Comparison of ENCODE assay signal across 9 cellular contexts in the genomic region with DNA sequence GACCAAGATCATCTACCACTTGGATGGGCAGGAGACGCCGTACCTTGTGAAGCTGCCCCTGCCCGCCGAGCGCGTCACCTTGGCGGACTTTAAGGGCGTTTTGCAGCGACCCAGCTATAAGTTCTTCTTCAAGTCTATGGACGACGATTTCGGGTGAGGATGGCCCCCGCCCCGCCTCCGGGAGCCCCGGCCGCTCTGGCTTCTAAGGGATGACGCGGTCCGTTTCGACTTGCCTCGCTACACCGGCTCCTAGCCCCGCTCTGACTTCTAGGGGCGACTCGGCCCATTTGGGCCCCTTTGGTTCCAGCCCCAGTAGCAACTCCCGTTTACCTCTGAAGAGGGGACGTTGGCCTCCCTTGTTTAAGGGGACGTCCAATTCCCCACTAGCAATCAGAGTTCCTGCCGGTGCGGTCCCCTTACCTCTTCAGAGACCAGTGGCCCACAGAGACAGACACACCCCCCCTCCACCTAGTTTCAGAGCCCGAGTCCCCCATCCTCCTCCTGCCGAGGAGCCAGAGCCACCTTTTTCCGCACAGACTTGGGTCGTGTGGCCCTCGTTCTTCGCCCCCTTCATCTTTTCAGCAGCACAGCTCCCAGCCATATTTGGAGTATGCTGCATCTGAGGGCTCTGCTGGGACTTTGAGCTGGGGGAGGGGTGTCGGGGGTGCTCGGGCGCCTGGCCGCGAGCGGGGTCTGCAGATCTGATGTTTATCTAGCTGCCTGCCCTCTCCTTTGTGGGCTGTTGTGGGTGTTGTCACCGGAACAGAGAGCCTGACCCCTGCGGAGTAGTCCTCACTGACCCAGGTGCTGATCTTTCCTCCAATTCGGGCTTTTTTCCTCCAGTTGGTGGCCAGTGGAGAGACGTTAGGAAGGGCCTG. TPM values are rescaled to one million over a fixed set of nuclear protein-coding genes. Genes with fewer than 3 reads are reported as not detected.
DNase-seq lines count a peak whose midpoint lies in the region; ATAC-seq and TF ChIP-seq lines count a peak whose summit lies in the region.
"Had no signal": no experiment of that assay in that cellular context is flagged by ENCODE, and none has a peak within 500 bp of the region (broad histone marks: within the 10 kb centered on the region; RNA-seq: fewer than 3 reads in every experiment).

No MANE protein-coding gene starts in this region.

- H3K9me3 ChIP-seq in DND-41 (ENCODE audit: insufficient read depth, low read length, severe bottlenecking) (no peaks in the 10 kb centered on the region), mesodermal cell (ENCODE audit: control insufficient read depth, low read length) (no peaks in the 10 kb centered on the region), stomach smooth muscle (ENCODE audit: control insufficient read depth in 2 of 2, low read length in 2 of 2) (no peaks in the 10 kb centered on the region)
- H3K9me3 ChIP-seq in effector memory CD4-positive, alpha-beta T cell (ENCODE audit: control insufficient read depth, low read length) = no peaks in the 10 kb centered on the region

- peaks cover 28% of the 10 kb centered on the region for H4K20me1 ChIP-seq in DND-41 (ENCODE audit: insufficient read depth, low read length)

- peak overlapping the region; percentile 74 for H3K9ac ChIP-seq in DND-41 (ENCODE audit: low read depth, low read length)
- H3K9ac ChIP-seq in stomach smooth muscle (ENCODE audit: low read length in 2 of 2) = peak overlapping the region; percentile 93 to 98

- H3K4me1 ChIP-seq in DND-41 (ENCODE audit: insufficient read depth, low read length) (peaks cover 52% of the 10 kb centered on the region), mesodermal cell (ENCODE audit: control insufficient read depth, insufficient read depth, low read length, poor library complexity, severe bottlenecking) (peaks cover 18% of the 10 kb centered on the region), stomach smooth muscle (ENCODE audit: control insufficient read depth, insufficient read depth, low read length) (peaks cover 46% of the 10 kb centered on the region)
- peaks cover 17% of the 10 kb centered on the region for H3K4me1 ChIP-seq in effector memory CD4-positive, alpha-beta T cell (ENCODE audit: control insufficient read depth, insufficient read depth, low read length, poor library complexity, severe bottlenecking)

- H3K36me3 Mint-ChIP-seq in activated CD4-positive, alpha-beta T cell treated with anti-CD3 and anti-CD28 coated beads, Interleukin-2, amount 10 ng/mL, durations not matched to agents 24 days and 14 days (ENCODE audit: low read depth) = peaks cover 6% of the 10 kb centered on the region

- H3K27ac Mint-ChIP-seq in activated CD4-positive, alpha-beta T cell treated with anti-CD3 and anti-CD28 coated beads, Interleukin-2, amount 10 ng/mL, durations not matched to agents 24 days and 14 days = peak overlapping the region; percentile 78

- peaks cover 12% of the 10 kb centered on the region for H3K36me3 ChIP-seq in DND-41 (ENCODE audit: insufficient read depth, low read length)
- no peaks in the 10 kb centered on the region for H3K36me3 ChIP-seq in effector memory CD4-positive, alpha-beta T cell (ENCODE audit: control insufficient read depth, insufficient read depth, low read length)
- H3K36me3 ChIP-seq in mesodermal cell (ENCODE audit: control insufficient read depth, insufficient read depth, low read length) = peaks cover 27% of the 10 kb centered on the region
- no peaks in the 10 kb centered on the region for H3K36me3 ChIP-seq in stomach smooth muscle (ENCODE audit: control insufficient read depth in 2 of 2, insufficient read depth in 2 of 2, low read length in 2 of 2)

- H3K79me2 ChIP-seq in DND-41 (ENCODE audit: insufficient read depth, low read length) = peaks cover 57% of the 10 kb centered on the region

- no peaks in the 10 kb centered on the region for H3K9me3 Mint-ChIP-seq in activated CD4-positive, alpha-beta T cell treated with anti-CD3 and anti-CD28 coated beads, Interleukin-2, amount 10 ng/mL, durations not matched to agents 24 days and 14 days

- H3K27me3 Mint-ChIP-seq in activated CD4-positive, alpha-beta T cell treated with anti-CD3 and anti-CD28 coated beads, Interleukin-2, amount 10 ng/mL, durations not matched to agents 24 days and 14 days = no peaks in the 10 kb centered on the region

- H2AFZ ChIP-seq in DND-41 (ENCODE audit: low read depth, low read length) = peak overlapping the region; percentile 88

- no peak for TF ChIP-seq CTCF in DND-41 (IDR thresholded peaks at IDR 0.05; ENCODE audit: borderline replicate concordance, extremely low read depth, low read length, poor library complexity, severe bottlenecking)

- no peak for TF ChIP-seq RAD21 in Ishikawa (IDR thresholded peaks at IDR 0.05; ENCODE audit: low read depth)

- TF ChIP-seq EP300 in Ishikawa (IDR thresholded peaks at IDR 0.05; ENCODE audit: borderline replicate concordance) = no peak

- WGBS in mesodermal cell (ENCODE audit: insufficient coverage in 2 of 2), 2 experiments = 0 to 1% methylated on average over 35 to 43 of the region's 47 CpGs

- peak overlapping the region; percentile 95 for H3K4me3 Mint-ChIP-seq in activated CD4-positive, alpha-beta T cell treated with anti-CD3 and anti-CD28 coated beads, Interleukin-2, amount 10 ng/mL, durations not matched to agents 24 days and 14 days

- H3K27me3 ChIP-seq in DND-41 (ENCODE audit: insufficient read depth, low read length, poor library complexity) (no peaks in the 10 kb centered on the region), stomach smooth muscle (ENCODE audit: control insufficient read depth in 1 of 2, insufficient read depth in 2 of 2, low read length in 2 of 2) (no peaks in the 10 kb centered on the region)
- H3K27me3 ChIP-seq in effector memory CD4-positive, alpha-beta T cell (replicated peaks; ENCODE audit: control insufficient read depth, insufficient read depth, low read length, poor library complexity, severe bottlenecking) = no peaks in the 10 kb centered on the region

- H3K4me3 ChIP-seq in DND-41 (ENCODE audit: low read depth in 1 of 2, low read length in 2 of 2) (peak overlapping the region; percentile 74 to 85), mesodermal cell (ENCODE audit: extremely low read depth, insufficient read depth, low read length, poor library complexity, severe bottlenecking) (peak overlapping the region; percentile 71), stomach smooth muscle (ENCODE audit: low read length in 2 of 2) (peak overlapping the region; percentile 91 to 96)
- H3K4me3 ChIP-seq in effector memory CD4-positive, alpha-beta T cell (ENCODE audit: insufficient read depth, low read depth, low read length, poor library complexity, severe bottlenecking) = peak overlapping the region; percentile 88

- intact Hi-C loops in activated CD4-positive, alpha-beta T cell treated with anti-CD3 and anti-CD28 coated beads, Interleukin-2, amount 10 ng/mL, durations not matched to agents 24 days and 14 days (cut with micrococcal nuclease) = loop anchor here (1.0 to 10.0 kb wide), 6 partner anchors 18 to 601 kb away; a partner anchor contains a TSS

- ATAC-seq in DND-41 (ENCODE audit: insufficient read depth, low read depth) (peak; percentile 67), GM21447 (IDR thresholded peaks at IDR 0.05; ENCODE audit: unreplicated experiment) (peak; percentile 24)

- peaks cover 15% of the 10 kb centered on the region for H3K4me1 Mint-ChIP-seq in activated CD4-positive, alpha-beta T cell treated with anti-CD3 and anti-CD28 coated beads, Interleukin-2, amount 10 ng/mL, durations not matched to agents 24 days and 14 days

- peak; percentile 52 for DNase-seq in DND-41
- peak; percentile 84 for DNase-seq in activated CD4-positive, alpha-beta T cell treated with anti-CD3 and anti-CD28 coated beads, Interleukin-2, amount 10 ng/mL, durations not matched to agents 24 days and 14 days
- DNase-seq in effector memory CD4-positive, alpha-beta T cell = peak in 2 of 3 donors; percentile 24 to 25
- no peak for DNase-seq in NCI-H128 (lab: John Stamatoyannopoulos, UW; ENCODE audit: unreplicated experiment)

- peak overlapping the region; percentile 79 for H3K27ac ChIP-seq in DND-41 (ENCODE audit: low read length)
- peak overlapping the region; percentile 63 for H3K27ac ChIP-seq in effector memory CD4-positive, alpha-beta T cell (ENCODE audit: insufficient read depth, low read length, poor library complexity, severe bottlenecking)
- H3K27ac ChIP-seq in mesodermal cell (ENCODE audit: low read depth, low read length, severe bottlenecking) = peak overlapping the region; percentile 86
- peak overlapping the region; percentile 90 for H3K27ac ChIP-seq in stomach smooth muscle (ENCODE audit: low read length)

- H3K4me2 ChIP-seq in DND-41 (ENCODE audit: insufficient read depth, low read length) = peak overlapping the region; percentile 99

TF ChIP-seq in Ishikawa, 13 proteins besides CTCF, POLR2A, EP300 and RAD21 (continues in another document):
- TF ChIP-seq NFIC (IDR thresholded peaks at IDR 0.05) = no peak
- no peak for TF ChIP-seq CEBPB (IDR thresholded peaks at IDR 0.05)
- no peak for TF ChIP-seq YY1 (IDR thresholded peaks at IDR 0.05; ENCODE audit: low read depth)
- TF ChIP-seq ZBTB7A (IDR thresholded peaks at IDR 0.05; ENCODE audit: low read depth) = no peak
- no peak for TF ChIP-seq CREB1 (IDR thresholded peaks at IDR 0.05; ENCODE audit: low read depth)
- TF ChIP-seq TCF12 (IDR thresholded peaks at IDR 0.05; ENCODE audit: low read depth) = 0 out of 2 replicates have a peak, but pooled peaks have one; percentile 9

RNA-seq across cellular contexts. Expression of a gene that starts 0.7 kb away (rescaled TPM):
- total RNA-seq in activated CD4-positive, alpha-beta T cell treated with anti-CD3 and anti-CD28 coated beads, Interleukin-2, amount 10 ng/mL, durations not matched to agents 24 days and 14 days = 49.0 and 54.5 TPM in 2 replicates
- polyA plus RNA-seq in mesodermal cell (2013, experiment 1 of 2) = 86.1 TPM
- 71.8 TPM for polyA plus RNA-seq in mesodermal cell (2013, experiment 2 of 2)

RNA-seq across cellular contexts. Expression of a gene that starts 18.8 kb away (rescaled TPM):
- 241 and 242 TPM in 2 replicates for total RNA-seq in activated CD4-positive, alpha-beta T cell treated with anti-CD3 and anti-CD28 coated beads, Interleukin-2, amount 10 ng/mL, durations not matched to agents 24 days and 14 days
- polyA plus RNA-seq in mesodermal cell (2013, experiment 1 of 2) = 612 TPM
- polyA plus RNA-seq in mesodermal cell (2013, experiment 2 of 2) = 553 TPM

RNA-seq across cellular contexts. Expression of a gene that starts 20.7 kb away (rescaled TPM):
- total RNA-seq in activated CD4-positive, alpha-beta T cell treated with anti-CD3 and anti-CD28 coated beads, Interleukin-2, amount 10 ng/mL, durations not matched to agents 24 days and 14 days = 72.2 and 74.7 TPM in 2 replicates
- 39.7 TPM for polyA plus RNA-seq in mesodermal cell (2013, experiment 1 of 2)
- 34.4 TPM for polyA plus RNA-seq in mesodermal cell (2013, experiment 2 of 2)

RNA-seq across cellular contexts. Expression of a gene that starts 30.1 kb away (rescaled TPM):
- 66.9 and 67.6 TPM in 2 replicates for total RNA-seq in activated CD4-positive, alpha-beta T cell treated with anti-CD3 and anti-CD28 coated beads, Interleukin-2, amount 10 ng/mL, durations not matched to agents 24 days and 14 days
- polyA plus RNA-seq in mesodermal cell (2013, experiment 1 of 2) = 33.7 TPM
- polyA plus RNA-seq in mesodermal cell (2013, experiment 2 of 2) = 27.1 TPM

RNA-seq across cellular contexts. Expression of a gene that starts 59.0 kb away (rescaled TPM):
- not detected in 2 replicates for total RNA-seq in activated CD4-positive, alpha-beta T cell treated with anti-CD3 and anti-CD28 coated beads, Interleukin-2, amount 10 ng/mL, durations not matched to agents 24 days and 14 days
- polyA plus RNA-seq in mesodermal cell (2013, experiment 1 of 2) = not detected
- not detected for polyA plus RNA-seq in mesodermal cell (2013, experiment 2 of 2)
- total RNA-seq: activated CD8-positive, alpha-beta memory T cell treated with anti-CD3 and anti-CD28 coated beads for 36 hours had no signal
